1 cellular context compared by ENCODE assay signal in the genomic region with DNA sequence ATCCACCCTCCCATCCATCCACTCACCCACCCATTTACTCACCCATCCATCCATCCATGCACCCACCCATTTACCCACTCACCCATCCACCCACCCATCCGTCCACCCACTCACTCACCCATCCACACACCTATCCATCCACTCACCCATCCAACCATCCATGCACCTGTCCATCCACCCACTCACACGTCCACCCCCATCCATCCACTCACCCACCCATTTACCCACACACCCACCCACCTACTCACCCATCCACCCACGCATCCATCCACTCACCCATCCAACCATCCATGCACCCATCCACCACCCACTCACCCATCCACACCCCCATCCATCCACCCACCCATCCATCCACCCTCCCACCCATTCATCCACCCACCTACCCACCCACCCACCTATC.
A peak's percentile ranks its signal among the peaks of the same experiment; 100 is the strongest.
TF ChIP-seq lines count a peak whose summit lies in the region.

No MANE protein-coding gene starts in this region.

TF ChIP-seq in K562, 482 proteins besides CTCF, POLR2A, EP300 and RAD21:
- no peak for TF ChIP-seq STAT5B (CRISPR knock-in tag; IDR thresholded peaks at IDR 0.05)
- no peak for TF ChIP-seq TFAM (CRISPR knock-in tag; conservative IDR thresholded peaks at IDR 0.05)
- TF ChIP-seq EGR1 (conservative IDR thresholded peaks at IDR 0.05) = peak; percentile 70
